In the genomic region with DNA sequence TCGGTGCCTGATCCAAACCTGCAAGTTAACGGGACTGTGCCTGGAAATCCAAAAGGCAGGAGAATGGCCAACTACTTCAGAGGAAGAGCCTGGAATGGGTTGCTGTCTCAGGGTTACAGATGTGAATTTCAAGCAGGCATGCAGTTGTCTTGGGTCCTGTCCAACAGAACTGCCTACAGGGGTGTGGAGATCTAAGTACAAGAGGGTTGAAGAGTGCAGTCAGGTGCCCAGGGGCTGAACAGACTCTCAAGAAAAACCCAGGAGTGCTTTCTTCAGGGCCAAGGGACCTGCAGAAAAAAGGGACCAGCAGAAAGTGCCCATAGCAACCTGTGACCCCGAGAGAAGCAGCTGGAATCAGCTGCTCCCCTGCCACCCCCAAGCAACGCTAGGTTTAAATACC, we compare ENCODE assay signal across 20 cellular contexts.
"Had no signal": no experiment of that assay in that cellular context is flagged by ENCODE, and none has a peak within 500 bp of the region (broad histone marks: within the 10 kb centered on the region; RNA-seq: fewer than 3 reads in every experiment).

No MANE protein-coding gene starts in this region.

- FAIRE-seq: colon had no signal

- ATAC-seq: foreskin keratinocyte; mucosa of descending colon; naive thymus-derived CD8-positive, alpha-beta T cell had no signal

- H3K79me2 ChIP-seq: parathyroid adenoma had no signal

- H3K27me3 ChIP-seq: foreskin keratinocyte, sigmoid colon, stomach, uterus had no signal

- H3K9me3 Mint-ChIP-seq: naive thymus-derived CD8-positive, alpha-beta T cell had no signal

- H3K4me3 Mint-ChIP-seq: naive thymus-derived CD8-positive, alpha-beta T cell had no signal

- H3K27ac Mint-ChIP-seq: naive thymus-derived CD8-positive, alpha-beta T cell had no signal

- H3K9ac ChIP-seq: parathyroid adenoma had no signal

- H3K4me1 ChIP-seq: uterus had no signal

- H3K4me3 ChIP-seq: left ventricle myocardium inferior, mucosa of descending colon, sigmoid colon, skin epidermis, stomach, thoracic aorta, uterus had no signal

- H3K36me3 ChIP-seq: thoracic aorta, uterus had no signal

- DNase-seq: cerebellar nuclear complex; dermis blood vessel endothelial cell; foreskin keratinocyte; islet precursor cell; left ventricle myocardium inferior; mammary epithelial cell; mucosa of descending colon; naive thymus-derived CD8-positive, alpha-beta T cell; occipital lobe; sigmoid colon; stimulated activated CD4-positive, alpha-beta T cell treated with anti-CD3 and anti-CD28 coated beads, Interleukin-12 subunit alpha, Interleukin-12 subunit beta, amount 100 ng/mL, for 4 hours; stimulated activated naive CD4-positive, alpha-beta T cell; stomach; substantia nigra; trophoblast cell; uterus had no signal

- H3K27me3 Mint-ChIP-seq: naive thymus-derived CD8-positive, alpha-beta T cell had no signal

- H2AFZ ChIP-seq: parathyroid adenoma had no signal

- H3K9me3 ChIP-seq: left ventricle myocardium inferior, mucosa of descending colon, sigmoid colon, stomach, thoracic aorta, uterus had no signal

- H3K27ac ChIP-seq: foreskin keratinocyte, left ventricle myocardium inferior, parathyroid adenoma, sigmoid colon, skin epidermis, stomach, thoracic aorta, uterus had no signal
